In the genomic region with DNA sequence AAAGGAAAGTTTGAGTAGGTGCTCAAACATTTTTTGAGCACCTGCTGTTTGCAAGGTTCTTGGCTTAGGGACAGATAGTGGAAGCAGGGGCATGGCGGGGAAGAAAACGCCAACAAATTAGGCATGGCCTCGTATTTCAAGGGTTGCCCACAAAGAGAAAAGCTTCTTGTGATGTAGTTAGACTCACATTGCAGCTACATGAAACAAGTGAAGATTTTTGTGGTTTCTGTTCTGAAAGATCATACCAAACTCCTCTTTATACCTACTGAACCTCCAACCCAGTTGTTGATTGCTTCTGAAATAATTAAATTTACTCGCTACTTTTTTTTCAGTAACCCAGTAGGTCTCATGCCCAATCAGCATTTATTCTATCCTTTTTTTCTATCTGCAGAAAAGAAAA, we compare ENCODE assay signal across 31 cellular contexts. TPM values are rescaled to one million over a fixed set of nuclear protein-coding genes. Genes with fewer than 3 reads are reported as not detected.
"Had no signal": no experiment of that assay in that cellular context is flagged by ENCODE, and none has a peak within 500 bp of the region (broad histone marks: within the 10 kb centered on the region; RNA-seq: fewer than 3 reads in every experiment).

No MANE protein-coding gene starts in this region.

- H3K36me3 ChIP-seq: ascending aorta, breast epithelium, cardiac muscle cell, colonic mucosa, heart left ventricle had no signal

- H3K27me3 ChIP-seq: ascending aorta, breast epithelium, cardiac muscle cell, colonic mucosa, heart left ventricle had no signal

- DNase-seq: activated CD4-positive, alpha-beta memory T cell treated with anti-CD3 and anti-CD28 coated beads for 36 hours; activated CD4-positive, alpha-beta T cell treated with anti-CD3 and anti-CD28 coated beads for 36 hours; activated CD4-positive, alpha-beta T cell treated with anti-CD3 and anti-CD28 coated beads, Interleukin-2, amount 10 ng/mL, durations not matched to agents 24 days and 14 days; activated CD4-positive, CD25-positive, alpha-beta regulatory T cell; activated CD4-positive, CD25-positive, alpha-beta regulatory T cell treated with anti-CD3 and anti-CD28 coated beads, Interleukin-2, amount 50 U/mL, for 72 hours; activated CD8-positive, alpha-beta memory T cell treated with anti-CD3 and anti-CD28 coated beads, Interleukin-2, amount 10 ng/mL, durations not matched to agents 7 days and 5 days; activated CD8-positive, alpha-beta memory T cell treated with anti-CD3 and anti-CD28 coated beads, Interleukin-2, amount 50 U/mL, for 4 hours; activated CD8-positive, alpha-beta T cell treated with anti-CD3 and anti-CD28 coated beads, Interleukin-2, amount 10 ng/mL, durations not matched to agents 7 days and 5 days; activated effector memory CD4-positive, alpha-beta T cell treated with anti-CD3 and anti-CD28 coated beads, Interleukin-2, amount 50 U/mL, for 16 hours; activated naive CD4-positive, alpha-beta T cell treated with anti-CD3 and anti-CD28 coated beads for 36 hours; activated naive CD8-positive, alpha-beta T cell treated with anti-CD3 and anti-CD28 coated beads, Interleukin-2, amount 10 ng/mL, durations not matched to agents 7 days and 5 days; activated T-cell treated with anti-CD3 and anti-CD28 coated beads, Interleukin-2, amount 50 U/mL, for 1 hour; activated T-cell treated with anti-CD3 and anti-CD28 coated beads, Interleukin-2, amount 50 U/mL, for 48 hours; central memory CD4-positive, alpha-beta T cell; cerebellar nuclear complex; colonic mucosa; effector CD8-positive, alpha-beta T cell; foreskin fibroblast; glutamatergic neuron; heart left ventricle; hypothalamus had no signal

- H3K27me3 Mint-ChIP-seq: activated CD4-positive, alpha-beta memory T cell treated with anti-CD3 and anti-CD28 coated beads for 36 hours; activated CD4-positive, alpha-beta T cell treated with anti-CD3 and anti-CD28 coated beads for 36 hours; activated CD4-positive, alpha-beta T cell treated with anti-CD3 and anti-CD28 coated beads, Interleukin-2, amount 10 ng/mL, durations not matched to agents 24 days and 14 days; activated CD8-positive, alpha-beta memory T cell treated with anti-CD3 and anti-CD28 coated beads, Interleukin-2, amount 10 ng/mL, durations not matched to agents 7 days and 5 days; activated naive CD8-positive, alpha-beta T cell treated with anti-CD3 and anti-CD28 coated beads, Interleukin-2, amount 10 ng/mL, durations not matched to agents 7 days and 5 days; brain had no signal

- H3K4me3 ChIP-seq: ascending aorta, breast epithelium, cardiac muscle cell, colonic mucosa, heart left ventricle had no signal

- H3K9me3 Mint-ChIP-seq: activated CD4-positive, alpha-beta memory T cell treated with anti-CD3 and anti-CD28 coated beads for 36 hours; activated T-helper 1 cell treated with anti-CD3 and anti-CD28 coated beads, Interleukin-12 subunit alpha, Interleukin-12 subunit beta, Interleukin-2, Interleukin-4 antibody, amounts not matched to agents 30 ng/mL and 10 ng/mL and 1 ng/mL, durations not matched to agents 14 hours and 24 hours and 36 hours; activated T-helper 2 cell treated with anti-CD3 and anti-CD28 coated beads, Interferon-gamma antibody, Interleukin-2, Interleukin-4, amounts not matched to agents 10 μg/mL and 5 μg/mL and 100 μg/mL, durations not matched to agents 14 hours and 24 hours and 36 hours had no signal

- H3K4me3 Mint-ChIP-seq: activated CD4-positive, alpha-beta memory T cell treated with anti-CD3 and anti-CD28 coated beads for 36 hours; activated CD4-positive, alpha-beta T cell treated with anti-CD3 and anti-CD28 coated beads for 36 hours; activated CD4-positive, alpha-beta T cell treated with anti-CD3 and anti-CD28 coated beads, Interleukin-2, amount 10 ng/mL, durations not matched to agents 24 days and 14 days; activated CD8-positive, alpha-beta memory T cell treated with anti-CD3 and anti-CD28 coated beads, Interleukin-2, amount 10 ng/mL, durations not matched to agents 7 days and 5 days; activated CD8-positive, alpha-beta T cell treated with anti-CD3 and anti-CD28 coated beads, Interleukin-2, amount 10 ng/mL, durations not matched to agents 7 days and 5 days; activated naive CD4-positive, alpha-beta T cell treated with anti-CD3 and anti-CD28 coated beads for 36 hours; activated naive CD8-positive, alpha-beta T cell treated with anti-CD3 and anti-CD28 coated beads, Interleukin-2, amount 10 ng/mL, durations not matched to agents 7 days and 5 days; activated T-helper 1 cell treated with anti-CD3 and anti-CD28 coated beads, Interleukin-12 subunit alpha, Interleukin-12 subunit beta, Interleukin-2, Interleukin-4 antibody, amounts not matched to agents 30 ng/mL and 10 ng/mL and 1 ng/mL, durations not matched to agents 14 hours and 24 hours and 36 hours; brain; T-helper 2 cell treated with Interferon-gamma antibody and Interleukin-4, amounts not matched to agents 5 μg/mL and 100 μg/mL, for 36 hours had no signal

- ATAC-seq: activated CD4-positive, alpha-beta T cell treated with anti-CD3 and anti-CD28 coated beads for 36 hours; activated CD8-positive, alpha-beta memory T cell treated with anti-CD3 and anti-CD28 coated beads, Interleukin-2, amount 10 ng/mL, durations not matched to agents 7 days and 5 days; activated CD8-positive, alpha-beta T cell treated with anti-CD3 and anti-CD28 coated beads, Interleukin-2, amount 10 ng/mL, durations not matched to agents 7 days and 5 days; activated naive CD4-positive, alpha-beta T cell treated with anti-CD3 and anti-CD28 coated beads, Interleukin-2, amount 50 U/mL, for 72 hours; heart left ventricle had no signal

- H3K27ac ChIP-seq: ascending aorta, breast epithelium, cardiac muscle cell, colonic mucosa, epithelial cell of prostate, heart left ventricle had no signal

- H3K27ac Mint-ChIP-seq: activated CD4-positive, alpha-beta memory T cell treated with anti-CD3 and anti-CD28 coated beads for 36 hours; activated CD4-positive, alpha-beta T cell treated with anti-CD3 and anti-CD28 coated beads for 36 hours; activated CD4-positive, alpha-beta T cell treated with anti-CD3 and anti-CD28 coated beads, Interleukin-2, amount 10 ng/mL, durations not matched to agents 24 days and 14 days; activated CD8-positive, alpha-beta memory T cell treated with anti-CD3 and anti-CD28 coated beads, Interleukin-2, amount 10 ng/mL, durations not matched to agents 7 days and 5 days; activated CD8-positive, alpha-beta T cell treated with anti-CD3 and anti-CD28 coated beads, Interleukin-2, amount 10 ng/mL, durations not matched to agents 7 days and 5 days; activated naive CD4-positive, alpha-beta T cell treated with anti-CD3 and anti-CD28 coated beads for 36 hours; activated naive CD4-positive, alpha-beta T cell treated with anti-CD3 and anti-CD28 coated beads, Interleukin-2, amount 50 U/mL, for 72 hours; activated naive CD8-positive, alpha-beta T cell treated with anti-CD3 and anti-CD28 coated beads, Interleukin-2, amount 10 ng/mL, durations not matched to agents 7 days and 5 days; activated T-helper 1 cell treated with anti-CD3 and anti-CD28 coated beads, Interleukin-12 subunit alpha, Interleukin-12 subunit beta, Interleukin-2, Interleukin-4 antibody, amounts not matched to agents 30 ng/mL and 10 ng/mL and 1 ng/mL, durations not matched to agents 14 hours and 24 hours and 36 hours; activated T-helper 2 cell treated with anti-CD3 and anti-CD28 coated beads, Interferon-gamma antibody, Interleukin-2, Interleukin-4, amounts not matched to agents 10 μg/mL and 5 μg/mL and 100 μg/mL, durations not matched to agents 14 hours and 24 hours and 36 hours; T-helper 2 cell treated with Interferon-gamma antibody and Interleukin-4, amounts not matched to agents 5 μg/mL and 100 μg/mL, for 36 hours had no signal

- H3K36me3 Mint-ChIP-seq: activated CD4-positive, alpha-beta memory T cell treated with anti-CD3 and anti-CD28 coated beads for 36 hours; activated CD8-positive, alpha-beta memory T cell treated with anti-CD3 and anti-CD28 coated beads, Interleukin-2, amount 10 ng/mL, durations not matched to agents 7 days and 5 days; activated naive CD4-positive, alpha-beta T cell treated with anti-CD3 and anti-CD28 coated beads, Interleukin-2, amount 50 U/mL, for 72 hours; activated naive CD8-positive, alpha-beta T cell treated with anti-CD3 and anti-CD28 coated beads, Interleukin-2, amount 10 ng/mL, durations not matched to agents 7 days and 5 days; brain had no signal

- H3K9me3 ChIP-seq: ascending aorta, breast epithelium, colonic mucosa, heart left ventricle had no signal

- H3K4me1 Mint-ChIP-seq: activated CD4-positive, alpha-beta T cell treated with anti-CD3 and anti-CD28 coated beads for 36 hours; activated CD4-positive, alpha-beta T cell treated with anti-CD3 and anti-CD28 coated beads, Interleukin-2, amount 10 ng/mL, durations not matched to agents 24 days and 14 days; activated CD8-positive, alpha-beta memory T cell treated with anti-CD3 and anti-CD28 coated beads, Interleukin-2, amount 10 ng/mL, durations not matched to agents 7 days and 5 days; activated naive CD8-positive, alpha-beta T cell treated with anti-CD3 and anti-CD28 coated beads, Interleukin-2, amount 10 ng/mL, durations not matched to agents 7 days and 5 days; brain had no signal

- H3K4me1 ChIP-seq: ascending aorta, breast epithelium, colonic mucosa had no signal

RNA-seq across cellular contexts. Expression of a gene that starts 23.5 kb away (rescaled TPM):
- total RNA-seq: activated CD4-positive, alpha-beta memory T cell treated with anti-CD3 and anti-CD28 coated beads for 36 hours; activated CD4-positive, alpha-beta T cell treated with anti-CD3 and anti-CD28 coated beads for 36 hours; activated CD4-positive, alpha-beta T cell treated with anti-CD3 and anti-CD28 coated beads, Interleukin-2, amount 10 ng/mL, durations not matched to agents 24 days and 14 days; activated CD8-positive, alpha-beta memory T cell treated with anti-CD3 and anti-CD28 coated beads for 36 hours; activated CD8-positive, alpha-beta memory T cell treated with anti-CD3 and anti-CD28 coated beads, Interleukin-2, amount 10 ng/mL, durations not matched to agents 7 days and 5 days; activated CD8-positive, alpha-beta T cell treated with anti-CD3 and anti-CD28 coated beads, Interleukin-2, amount 10 ng/mL, durations not matched to agents 7 days and 5 days; activated naive CD4-positive, alpha-beta T cell treated with anti-CD3 and anti-CD28 coated beads for 36 hours; activated naive CD4-positive, alpha-beta T cell treated with anti-CD3 and anti-CD28 coated beads, Interleukin-2, amount 50 U/mL, for 72 hours; activated naive CD8-positive, alpha-beta T cell treated with anti-CD3 and anti-CD28 coated beads, Interleukin-2, amount 10 ng/mL, durations not matched to agents 7 days and 5 days; activated T-helper 1 cell treated with anti-CD3 and anti-CD28 coated beads, Interleukin-12 subunit alpha, Interleukin-12 subunit beta, Interleukin-2, Interleukin-4 antibody, amounts not matched to agents 30 ng/mL and 10 ng/mL and 1 ng/mL, durations not matched to agents 14 hours and 24 hours and 36 hours; activated T-helper 2 cell treated with anti-CD3 and anti-CD28 coated beads, Interferon-gamma antibody, Interleukin-2, Interleukin-4, amounts not matched to agents 10 μg/mL and 5 μg/mL and 100 μg/mL, durations not matched to agents 14 hours and 24 hours and 36 hours had no signal
